28 cellular contexts compared by ENCODE assay signal in the genomic region with DNA sequence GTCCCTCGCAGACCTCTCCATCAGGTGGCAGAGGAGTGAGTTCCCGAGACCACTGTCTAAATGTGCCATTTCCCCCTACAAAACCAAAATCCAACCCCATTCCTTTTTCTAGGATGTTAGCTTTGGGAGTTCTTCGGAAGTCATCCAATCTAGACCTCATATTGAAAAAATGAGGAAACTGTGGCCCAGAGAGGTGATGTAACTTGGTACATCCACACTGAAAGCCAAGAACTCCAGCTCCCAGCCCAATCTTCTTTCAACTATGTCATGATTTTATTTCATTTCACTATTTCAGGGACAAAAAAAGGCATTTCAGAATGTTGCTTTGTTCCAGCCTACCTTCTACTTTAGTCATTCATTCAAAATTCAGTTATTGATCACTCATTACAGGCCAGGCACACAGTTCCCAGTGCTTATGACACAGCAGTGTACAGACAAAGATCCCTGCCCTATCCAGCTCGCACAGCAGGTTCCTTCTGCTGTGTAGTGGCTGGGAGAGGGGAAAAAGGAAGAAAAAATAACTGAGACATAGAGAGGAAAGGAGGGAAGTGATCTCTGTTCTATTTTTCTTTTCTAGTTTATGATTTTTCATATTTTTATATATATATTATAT. TPM values are rescaled to one million over a fixed set of nuclear protein-coding genes. Genes with fewer than 3 reads are reported as not detected.
DNase-seq lines count a peak whose midpoint lies in the region; ATAC-seq and TF ChIP-seq lines count a peak whose summit lies in the region.
"Had no signal": no experiment of that assay in that cellular context is flagged by ENCODE, and none has a peak within 500 bp of the region (broad histone marks: within the 10 kb centered on the region; RNA-seq: fewer than 3 reads in every experiment).

No MANE protein-coding gene starts in this region.

- POLR2A ChIA-PET in CD4-positive, alpha-beta T cell (lab: Charles Lee) = no interaction called here

- 48 to 59% methylated on average over 4 of the region's 4 CpGs for WGBS in GM23248 (ENCODE audit: low coverage in 1 of 2, low lambda C conversion rate in 2 of 2, missing lambda C conversion rate in 2 of 2), 2 experiments

- CTCF ChIA-PET in CD4-positive, alpha-beta T cell (lab: Charles Lee) = no interaction called here

- H3K4me3 ChIP-seq in GM23248 (0 out of 2 replicates have a peak overlapping the region, but pooled peaks have one; percentile 23), right atrium auricular region (no peak overlapping the region)
- H3K4me3 ChIP-seq: A549, smooth muscle cell had no signal

- H3K27ac Mint-ChIP-seq in chondrocyte (ENCODE audit: unreplicated experiment) = peak overlapping the region; percentile 79
- no peak overlapping the region for H3K27ac Mint-ChIP-seq in stimulated activated memory B cell treated with anti-CD40 and anti-IgM and Interleukin-4, amounts not matched to agents 10 μg/mL and 1 μg/mL and 100 μg/mL, for 72 hours
- H3K27ac Mint-ChIP-seq in CD4-positive, alpha-beta T cell = no peak overlapping the region
- H3K27ac Mint-ChIP-seq: CD4-positive, CD25-positive, alpha-beta regulatory T cell; HFFc6; nephron; progenitor cell of endocrine pancreas had no signal

- H3K9me3 Mint-ChIP-seq in chondrocyte (ENCODE audit: low read depth) = no peaks in the 10 kb centered on the region
- peaks cover 2% of the 10 kb centered on the region for H3K9me3 Mint-ChIP-seq in stimulated activated memory B cell treated with anti-CD40 and anti-IgM and Interleukin-4, amounts not matched to agents 10 μg/mL and 1 μg/mL and 100 μg/mL, for 72 hours
- no peaks in the 10 kb centered on the region for H3K9me3 Mint-ChIP-seq in CD4-positive, alpha-beta T cell
- H3K9me3 Mint-ChIP-seq: HFFc6, nephron had no signal

- peaks cover 32% of the 10 kb centered on the region for H3K79me2 ChIP-seq in GM23248 (ENCODE audit: insufficient read depth)

- TF ChIP-seq CTCF in chondrocyte (IDR thresholded peaks at IDR 0.05) (peak; percentile 14), right atrium auricular region (IDR thresholded peaks at IDR 0.05) (no peak)
- TF ChIP-seq CTCF in CD4-positive, alpha-beta T cell (IDR thresholded peaks at IDR 0.05) = no peak

- no peak overlapping the region for H3K4me3 Mint-ChIP-seq in chondrocyte (ENCODE audit: unreplicated experiment)
- H3K4me3 Mint-ChIP-seq in stimulated activated memory B cell treated with anti-CD40 and anti-IgM and Interleukin-4, amounts not matched to agents 10 μg/mL and 1 μg/mL and 100 μg/mL, for 72 hours = no peak overlapping the region
- no peak overlapping the region for H3K4me3 Mint-ChIP-seq in CD4-positive, alpha-beta T cell
- H3K4me3 Mint-ChIP-seq: CD4-positive, CD25-positive, alpha-beta regulatory T cell; HFFc6; nephron had no signal

- no peaks in the 10 kb centered on the region for H3K9me3 ChIP-seq in GM23248 (ENCODE audit: low read depth)
- no peaks in the 10 kb centered on the region for H3K9me3 ChIP-seq in right atrium auricular region
- H3K9me3 ChIP-seq in CD4-positive, alpha-beta T cell (ENCODE audit: control insufficient read depth, low read length) = no peaks in the 10 kb centered on the region
- H3K9me3 ChIP-seq: A549 had no signal

- no peaks in the 10 kb centered on the region for H3K27me3 Mint-ChIP-seq in chondrocyte (ENCODE audit: low read depth)
- no peaks in the 10 kb centered on the region for H3K27me3 Mint-ChIP-seq in stimulated activated memory B cell treated with anti-CD40 and anti-IgM and Interleukin-4, amounts not matched to agents 10 μg/mL and 1 μg/mL and 100 μg/mL, for 72 hours
- no peaks in the 10 kb centered on the region for H3K27me3 Mint-ChIP-seq in CD4-positive, alpha-beta T cell
- H3K27me3 Mint-ChIP-seq: progenitor cell of endocrine pancreas had no signal

- H4K20me1 ChIP-seq in GM23248 (ENCODE audit: insufficient read depth) = no peaks in the 10 kb centered on the region

- DNase-seq in AG08395 (ENCODE audit: low spot score) (peak; percentile 18), GM23248 (peak; percentile 72), chondrocyte (ENCODE audit: low spot score) (no peak), right atrium auricular region (ENCODE audit: low spot score) (no peak)
- DNase-seq in CD4-positive, alpha-beta T cell = no peak
- DNase-seq in activated CD8-positive, alpha-beta memory T cell treated with anti-CD3 and anti-CD28 coated beads for 24 hours = no peak
- DNase-seq: activated CD4-positive, alpha-beta T cell treated with anti-CD3 and anti-CD28 coated beads, Interleukin-2, amount 50 U/mL, for 4 hours; activated naive CD4-positive, alpha-beta T cell; aorta; CD4-positive, CD25-positive, alpha-beta regulatory T cell; DMS53; foreskin keratinocyte; HFFc6; kidney glomerular epithelial cell; NCI-H1048; NCI-H2081; NCI-H510A; NK-92 treated with Interleukin-12 subunit alpha and Interleukin-12 subunit beta, amount 100 ng/mL, for 24 hours; stimulated activated CD4-positive, alpha-beta T cell treated with anti-CD3 and anti-CD28 coated beads, Interleukin-4, amount 100 ng/mL, for 24 hours; SW 1271 had no signal

- no peak overlapping the region for H3K4me2 ChIP-seq in GM23248 (ENCODE audit: unreplicated experiment)
- H3K4me2 ChIP-seq: A549, KMS-11, smooth muscle cell had no signal

- in situ Hi-C loops in GM23248 (cut with MboI) = no loop called here

- intact Hi-C loops in CD4-positive, alpha-beta T cell (cut with DNase I, micrococcal nuclease) = loop anchor here in 1 of 2 experiments (10.0 kb wide), 1 partner anchor 1199 kb away; no protein-coding TSS in a partner anchor

- no peaks in the 10 kb centered on the region for H3K27me3 ChIP-seq in GM23248 (replicated peaks; ENCODE audit: insufficient read depth)
- H3K27me3 ChIP-seq in right atrium auricular region = no peaks in the 10 kb centered on the region
- H3K27me3 ChIP-seq in CD4-positive, alpha-beta T cell (ENCODE audit: control insufficient read depth, insufficient read depth, low read length) = no peaks in the 10 kb centered on the region
- H3K27me3 ChIP-seq: foreskin keratinocyte had no signal

- no peaks in the 10 kb centered on the region for H3F3A ChIP-seq in GM23248 (ENCODE audit: insufficient read depth)

- ATAC-seq in stimulated activated memory B cell treated with anti-CD40 and anti-IgM and Interleukin-4, amounts not matched to agents 10 μg/mL and 1 μg/mL and 100 μg/mL, for 72 hours = no peak
- no peak for ATAC-seq in HG02588 (IDR thresholded peaks at IDR 0.05; ENCODE audit: unreplicated experiment)
- ATAC-seq in CD4-positive, alpha-beta T cell (ENCODE audit: poor library complexity) = no peak
- ATAC-seq: A549, foreskin keratinocyte had no signal

- peaks cover 9% of the 10 kb centered on the region for H3K4me1 Mint-ChIP-seq in chondrocyte (ENCODE audit: low read depth)
- H3K4me1 Mint-ChIP-seq in stimulated activated memory B cell treated with anti-CD40 and anti-IgM and Interleukin-4, amounts not matched to agents 10 μg/mL and 1 μg/mL and 100 μg/mL, for 72 hours = peaks cover 29% of the 10 kb centered on the region
- peaks cover 16% of the 10 kb centered on the region for H3K4me1 Mint-ChIP-seq in CD4-positive, alpha-beta T cell (ENCODE audit: low read depth)

- H3K36me3 Mint-ChIP-seq in chondrocyte (ENCODE audit: low read depth) = peaks cover 27% of the 10 kb centered on the region
- H3K36me3 Mint-ChIP-seq in stimulated activated memory B cell treated with anti-CD40 and anti-IgM and Interleukin-4, amounts not matched to agents 10 μg/mL and 1 μg/mL and 100 μg/mL, for 72 hours = peaks cover 52% of the 10 kb centered on the region
- no peaks in the 10 kb centered on the region for H3K36me3 Mint-ChIP-seq in CD4-positive, alpha-beta T cell (ENCODE audit: low read depth)
- H3K36me3 Mint-ChIP-seq: CD4-positive, CD25-positive, alpha-beta regulatory T cell had no signal

- H3K27ac ChIP-seq in GM23248 (peak overlapping the region; percentile 75), right atrium auricular region (peak overlapping the region; percentile 32 to 33)
- H3K27ac ChIP-seq in CD4-positive, alpha-beta T cell (ENCODE audit: low read depth, low read length) = no peak overlapping the region
- H3K27ac ChIP-seq: A549, foreskin keratinocyte, KMS-11, RWPE1 had no signal

- H3K36me3 ChIP-seq in GM23248 (ENCODE audit: low read depth) = peaks cover 26% of the 10 kb centered on the region; the same call in 1 of the 2 replicates
- H3K36me3 ChIP-seq in right atrium auricular region = peaks cover 19% of the 10 kb centered on the region

- H3K4me1 ChIP-seq in GM23248 (ENCODE audit: insufficient read depth) = peaks cover 14% of the 10 kb centered on the region
- no peaks in the 10 kb centered on the region for H3K4me1 ChIP-seq in right atrium auricular region
- H3K4me1 ChIP-seq: foreskin keratinocyte had no signal

- peak overlapping the region; percentile 50 for H3K9ac ChIP-seq in GM23248
- H3K9ac ChIP-seq: KMS-11 had no signal

- H3K9me2 ChIP-seq in GM23248 (ENCODE audit: insufficient read depth) = no peaks in the 10 kb centered on the region

- H2AFZ ChIP-seq in GM23248 = peak overlapping the region; percentile 48

RNA-seq across cellular contexts. Expression of a gene that starts 35.8 kb away (rescaled TPM):
- 80.0 and 82.2 TPM in 2 replicates for total RNA-seq in GM23248 (2014; rRNA removed; shearing (Covaris generic))
- 57.6 and 58.8 TPM in 2 replicates for polyA plus RNA-seq in GM23248 (2016; fragmentation: Nextera tagmentation; extraction: Ambion mirVana)
- 111 to 129 TPM (median 129 TPM) in 3 replicates for total RNA-seq in chondrocyte
- total RNA-seq in right atrium auricular region = 10 to 100 TPM; 20.2 to 33.3 TPM
- total RNA-seq in CD4-positive, alpha-beta T cell = 1 to 10 TPM; 2.4 to 3.2 TPM

Comparison
In these comparisons a context has a peak if more than half of its experiments do, and no peak if none do; other contexts are left out.
1. DNase-seq: peak in AG08395 (single experiment) and GM23248 (single experiment); none in chondrocyte (single experiment), right atrium auricular region (single experiment), CD4-positive, alpha-beta T cell (0 of 10) and activated CD8-positive, alpha-beta memory T cell treated with anti-CD3 and anti-CD28 coated beads for 24 hours (single experiment).
2. RNA of a gene that starts 35.8 kb away (total RNA-seq): 111 to 129 TPM in chondrocyte, 80.0 to 82.2 TPM in GM23248 and 20.2 to 33.3 TPM in right atrium auricular region; 2.4 to 3.2 TPM in CD4-positive, alpha-beta T cell; every median in the first group is over 4 times any median in the second.